Comparison of ENCODE assay signal across 11 cellular contexts in genomic region chr18:74248189-74248975, GRCh38. TPM values are rescaled to one million over a fixed set of nuclear protein-coding genes. Genes with fewer than 3 reads are reported as not detected.
DNase-seq lines count a peak whose midpoint lies in the region; ATAC-seq and TF ChIP-seq lines count a peak whose summit lies in the region.
"Had no signal": no experiment of that assay in that cellular context is flagged by ENCODE, and none has a peak within 500 bp of the region (broad histone marks: within the 10 kb centered on the region; RNA-seq: fewer than 3 reads in every experiment).

No MANE protein-coding gene starts in this region.

- peaks cover 0 to 5% of the 10 kb centered on the region in 2 donors for H3K36me3 ChIP-seq in left lung
- peaks cover 5 to 31% (median 14%) of the 10 kb centered on the region in 4 donors for H3K36me3 ChIP-seq in esophagus muscularis mucosa

- peaks cover 18 to 45% of the 10 kb centered on the region in 2 donors for H3K4me1 ChIP-seq in left lung
- peaks cover 7 to 17% (median 12%) of the 10 kb centered on the region in 4 donors for H3K4me1 ChIP-seq in esophagus muscularis mucosa

- no peaks in the 10 kb centered on the region for H3K9me3 ChIP-seq in left lung
- no peaks in the 10 kb centered on the region for H3K9me3 ChIP-seq in esophagus muscularis mucosa

- H3K4me3 ChIP-seq in left lung (no peak overlapping the region), esophagus muscularis mucosa (no peak overlapping the region)

- ATAC-seq in GM18861 (IDR thresholded peaks at IDR 0.05; ENCODE audit: unreplicated experiment) = peak; percentile 91
- ATAC-seq in GM19463 (IDR thresholded peaks at IDR 0.05; ENCODE audit: unreplicated experiment) = peak; percentile 91
- peak; percentile 83 for ATAC-seq in HG03135 (IDR thresholded peaks at IDR 0.05; ENCODE audit: unreplicated experiment)
- peak; percentile 79 for ATAC-seq in left lung
- ATAC-seq in esophagus mucosa = no peak
- ATAC-seq in GM19324 (IDR thresholded peaks at IDR 0.05; ENCODE audit: low FRiP score, unreplicated experiment) = no peak

- H3K27ac ChIP-seq in left lung (peak overlapping the region; percentile 45 to 63), esophagus muscularis mucosa (replicated peaks in 1 of 4) (no peak overlapping the region)
- H3K27ac ChIP-seq: HL-60 had no signal

- intact Hi-C loops in left lung (cut with DNase I) (loop anchor here in 1 of 2 donors (10.0 kb wide), 1 partner anchor 86 kb away; no protein-coding TSS in a partner anchor), esophagus muscularis mucosa (cut with DNase I) (no loop called here)

- peak in 1 of 2 donors; percentile 59 for DNase-seq in left lung
- DNase-seq in esophagus muscularis mucosa (ENCODE audit: extremely low spot score) = no peak
- no peak for DNase-seq in DMS153 (lab: John Stamatoyannopoulos, UW)
- DNase-seq: NCI-H1105, T1000 had no signal

- H3K27me3 ChIP-seq in left lung (no peaks in the 10 kb centered on the region), esophagus muscularis mucosa (no peaks in the 10 kb centered on the region)

- no peak for TF ChIP-seq CTCF in left lung (IDR thresholded peaks at IDR 0.05)
- no peak for TF ChIP-seq CTCF in esophagus muscularis mucosa (IDR thresholded peaks at IDR 0.05)

- no peak for TF ChIP-seq EP300 in esophagus muscularis mucosa (IDR thresholded peaks at IDR 0.05)

- 83% methylated on average over 10 of the region's 10 CpGs for WGBS in esophagus muscularis mucosa

- TF ChIP-seq POLR2A in esophagus muscularis mucosa (IDR thresholded peaks at IDR 0.05; ENCODE audit: low read depth) = no peak

RNA-seq across cellular contexts. Expression of gene CYB5A, which starts 43.4 kb away (rescaled TPM):
- total RNA-seq in left lung (100 to 1,000 TPM; 347 to 508 TPM), esophagus mucosa (74.4 TPM), esophagus muscularis mucosa (10 to 100 TPM; 77.7 to 99.4 (median 81.5) TPM)

Comparison
In these comparisons a context has a peak if more than half of its experiments do, and no peak if none do; other contexts are left out.
1. ATAC-seq: peak in GM18861 (single experiment), GM19463 (single experiment), HG03135 (single experiment) and left lung (single experiment); none in esophagus mucosa (single experiment) and GM19324 (single experiment).
2. H3K27ac ChIP-seq: peak in left lung (2 of 2); none in esophagus muscularis mucosa (0 of 4).